ENCODE assay signal across 8 cellular contexts in genomic region chr3:39000008-39000450, GRCh38. TPM values are rescaled to one million over a fixed set of nuclear protein-coding genes. Genes with fewer than 3 reads are reported as not detected.
DNase-seq lines count a peak whose midpoint lies in the region; ATAC-seq and TF ChIP-seq lines count a peak whose summit lies in the region.

No MANE protein-coding gene starts in this region.

- H4K20me1 ChIP-seq in DOHH2 (ENCODE audit: control insufficient read depth, insufficient read depth, low read depth, low read length), result no peaks in the 10 kb centered on the region

- H3K36me3 ChIP-seq in DOHH2 (ENCODE audit: control insufficient read depth, low read length) (no peaks in the 10 kb centered on the region), Peyer's patch (no peaks in the 10 kb centered on the region), thyroid gland (no peaks in the 10 kb centered on the region)

- H3K9me3 Mint-ChIP-seq in effector memory CD8-positive, alpha-beta T cell, result no peaks in the 10 kb centered on the region

- intact Hi-C loops in thyroid gland (cut with DNase I), result no loop called here

- no peaks in the 10 kb centered on the region for H3K9me2 ChIP-seq in DOHH2 (replicated peaks; ENCODE audit: control insufficient read depth, low read length)

- H3K4me1 ChIP-seq in DOHH2 (ENCODE audit: control insufficient read depth, low read length) (no peaks in the 10 kb centered on the region), Peyer's patch (no peaks in the 10 kb centered on the region), thyroid gland (no peaks in the 10 kb centered on the region)

- no peak overlapping the region for H3K4me3 ChIP-seq in DOHH2 (ENCODE audit: low read length)
- H3K4me3 ChIP-seq in Peyer's patch, result no peak overlapping the region
- H3K4me3 ChIP-seq in thyroid gland (replicated peaks in 1 of 3), result no peak overlapping the region

- DNase-seq in Peyer's patch (no peak), myocyte (ENCODE audit: low read depth) (peak; percentile 56), thyroid gland (no peak)
- no peak for DNase-seq in effector memory CD8-positive, alpha-beta T cell

- H3K27me3 Mint-ChIP-seq in effector memory CD8-positive, alpha-beta T cell, result peaks cover 23 to 38% of the 10 kb centered on the region in 2 donors

- no peak overlapping the region for H3K27ac Mint-ChIP-seq in effector memory CD8-positive, alpha-beta T cell

- H3K27ac ChIP-seq in DOHH2 (ENCODE audit: low read depth, low read length) (no peak overlapping the region), Peyer's patch (no peak overlapping the region), thyroid gland (no peak overlapping the region)

- H3K27me3 ChIP-seq in DOHH2 (ENCODE audit: control insufficient read depth, low read length), result no peaks in the 10 kb centered on the region
- H3K27me3 ChIP-seq in Peyer's patch, result no peaks in the 10 kb centered on the region
- H3K27me3 ChIP-seq in thyroid gland, result no peaks in the 10 kb centered on the region

- ATAC-seq in GM21447 (IDR thresholded peaks at IDR 0.05; ENCODE audit: unreplicated experiment) (peak; percentile 89), GM19035 (IDR thresholded peaks at IDR 0.05; ENCODE audit: unreplicated experiment) (no peak)
- ATAC-seq in effector memory CD8-positive, alpha-beta T cell (replicated peaks), result peak; percentile 59

- TF ChIP-seq CTCF in DOHH2 (IDR thresholded peaks at IDR 0.05; ENCODE audit: low read depth, low read length, poor library complexity, severe bottlenecking), result peak; percentile 81
- peak; percentile 86 for TF ChIP-seq CTCF in LNCAP (IDR thresholded peaks at IDR 0.05)
- peak in 5 of 6 experiments; percentile 11 to 63 (median 48) for TF ChIP-seq CTCF in Peyer's patch (IDR thresholded peaks at IDR 0.05)
- TF ChIP-seq CTCF in thyroid gland (IDR thresholded peaks at IDR 0.05), result peak in 3 of 6 experiments; percentile 55 to 71 (median 57)

- H3F3A ChIP-seq in DOHH2 (ENCODE audit: control insufficient read depth, insufficient read depth), result no peaks in the 10 kb centered on the region

- H3K4me2 ChIP-seq in DOHH2 (ENCODE audit: low read length), result no peak overlapping the region

- no peaks in the 10 kb centered on the region for H3K4me1 Mint-ChIP-seq in effector memory CD8-positive, alpha-beta T cell (ENCODE audit: low read depth in 2 of 2)

- H3K4me3 Mint-ChIP-seq in effector memory CD8-positive, alpha-beta T cell, result no peak overlapping the region

- TF ChIP-seq POLR2A in Peyer's patch (IDR thresholded peaks at IDR 0.05) (no peak), thyroid gland (IDR thresholded peaks at IDR 0.05) (no peak)

- H3K9me3 ChIP-seq in DOHH2 (ENCODE audit: control insufficient read depth, insufficient read depth, low read length), result no peaks in the 10 kb centered on the region
- H3K9me3 ChIP-seq in Peyer's patch, result no peaks in the 10 kb centered on the region
- H3K9me3 ChIP-seq in thyroid gland, result no peaks in the 10 kb centered on the region

- 29 to 63% methylated on average over 1 of the region's 1 CpG for WGBS in thyroid gland, 2 donors

- H3K36me3 Mint-ChIP-seq in effector memory CD8-positive, alpha-beta T cell (ENCODE audit: insufficient read depth), result no peaks in the 10 kb centered on the region

- no peaks in the 10 kb centered on the region for H3K79me2 ChIP-seq in DOHH2 (ENCODE audit: control insufficient read depth, low read length)

RNA-seq across cellular contexts. Expression of gene SCN11A, which starts 51.7 kb away (rescaled TPM):
- total RNA-seq in Peyer's patch, result 1 to 10 TPM in 1 of 4 donors, under 1 TPM in 2, not detected in 1; 0.28 to 1.7 (median 0.67) TPM
- not detected in 2 replicates for total RNA-seq in myocyte
- polyA plus RNA-seq in myocyte (2012), result 0.03 TPM
- under 1 TPM; 0.13 to 0.33 (median 0.14) TPM for total RNA-seq in thyroid gland

RNA-seq across cellular contexts. Expression of gene WDR48, which starts 51.8 kb away (rescaled TPM):
- 10 to 100 TPM; 24.2 to 35.5 (median 31.2) TPM for total RNA-seq in Peyer's patch
- 16.6 and 20.3 TPM in 2 replicates for total RNA-seq in myocyte
- polyA plus RNA-seq in myocyte (2012), result 13.0 TPM
- 10 to 100 TPM; 49.8 to 83.2 (median 69.3) TPM for total RNA-seq in thyroid gland
